In genomic region chr11:15551897-15552851, GRCh38 we compare ENCODE assay signal across 15 cellular contexts.
DNase-seq lines count a peak whose midpoint lies in the region; ATAC-seq and TF ChIP-seq lines count a peak whose summit lies in the region.
"Had no signal": no experiment of that assay in that cellular context is flagged by ENCODE, and none has a peak within 500 bp of the region (broad histone marks: within the 10 kb centered on the region; RNA-seq: fewer than 3 reads in every experiment).

No MANE protein-coding gene starts in this region.

- intact Hi-C loops in CD14-positive monocyte (cut with micrococcal nuclease), result no loop called here

- peak overlapping the region; percentile 32 for H3K4me2 ChIP-seq in neuronal stem cell (ENCODE audit: insufficient read depth, low read length, poor library complexity, severe bottlenecking)
- H3K4me2 ChIP-seq: PC-9 had no signal

- H3K9me3 Mint-ChIP-seq in CD14-positive monocyte, result peaks cover 0 to 2% (median 0%) of the 10 kb centered on the region in 7 donors
- H3K9me3 Mint-ChIP-seq: CD8-positive, alpha-beta T cell had no signal

- no peaks in the 10 kb centered on the region for H3K36me3 Mint-ChIP-seq in CD14-positive monocyte
- H3K36me3 Mint-ChIP-seq: CD8-positive, alpha-beta T cell; IgD-negative memory B cell had no signal

- H3K27me3 Mint-ChIP-seq in CD14-positive monocyte (ENCODE audit: low read depth in 3 of 3), result peaks cover 4 to 5% (median 4%) of the 10 kb centered on the region in 3 donors

- no peak overlapping the region for H3K14ac ChIP-seq in neuronal stem cell (ENCODE audit: low read length)

- H2BK5ac ChIP-seq in neuronal stem cell (ENCODE audit: low read length), result no peak overlapping the region

- no peak overlapping the region for H3K23ac ChIP-seq in neuronal stem cell (ENCODE audit: low read depth, low read length, poor library complexity)

- H3K4ac ChIP-seq in neuronal stem cell (ENCODE audit: low read length), result no peak overlapping the region

- DNase-seq in neuronal stem cell (ENCODE audit: low spot score) (peak; percentile 38), CD14-positive monocyte (ENCODE audit: low spot score) (no peak), NCI-H2107 (lab: John Stamatoyannopoulos, UW) (no peak)
- DNase-seq: BE2C; CD8-positive, alpha-beta T cell; DND-41; NCI-H1417; NCI-H2081; NCI-H69; PC-9 had no signal

- H2BK12ac ChIP-seq in neuronal stem cell (ENCODE audit: low read length), result no peak overlapping the region

- H3K36me3 ChIP-seq in HUES64 (ENCODE audit: insufficient read depth, low read length) (no peaks in the 10 kb centered on the region), ectodermal cell (ENCODE audit: control insufficient read depth, insufficient read depth, low read length) (no peaks in the 10 kb centered on the region), iPS-15b (ENCODE audit: control insufficient read depth, insufficient read depth, low read length) (no peaks in the 10 kb centered on the region), neuronal stem cell (replicated peaks in 1 of 2; ENCODE audit: control insufficient read depth in 2 of 2, insufficient read depth in 2 of 2, low read length in 2 of 2) (no peaks in the 10 kb centered on the region)
- H3K36me3 ChIP-seq: BE2C had no signal

- no peak overlapping the region for H2BK15ac ChIP-seq in neuronal stem cell (ENCODE audit: low read length)

- no peak overlapping the region for H4K91ac ChIP-seq in neuronal stem cell (ENCODE audit: low read depth, low read length, poor library complexity)

- no peak overlapping the region for H2AFZ ChIP-seq in neuronal stem cell (ENCODE audit: low read length)
- H2AFZ ChIP-seq: PC-9 had no signal

- H3K18ac ChIP-seq in neuronal stem cell (ENCODE audit: low read length), result no peak overlapping the region

- TF ChIP-seq CTCF in CD14-positive monocyte (IDR thresholded peaks at IDR 0.05), result no peak

- ATAC-seq in HG02623 (IDR thresholded peaks at IDR 0.05; ENCODE audit: unreplicated experiment), result no peak
- ATAC-seq: CD8-positive, alpha-beta T cell had no signal

- H2AK5ac ChIP-seq in neuronal stem cell (ENCODE audit: low read depth, low read length), result no peak overlapping the region

- H3K27ac Mint-ChIP-seq in CD14-positive monocyte, result no peak overlapping the region
- H3K27ac Mint-ChIP-seq: CD8-positive, alpha-beta T cell; IgD-negative memory B cell had no signal

- H3K4me3 Mint-ChIP-seq in CD14-positive monocyte, result no peak overlapping the region
- H3K4me3 Mint-ChIP-seq: CD8-positive, alpha-beta T cell; IgD-negative memory B cell had no signal

- WGBS in HUES64, result 66% methylated on average over 4 of the region's 4 CpGs
- WGBS in ectodermal cell, 2 experiments, result 55% methylated on average over 4 of the region's 4 CpGs
- WGBS in neuronal stem cell (ENCODE audit: extremely low coverage in 2 of 2, insufficient read length in 2 of 2, insufficient replicate concordance in 1 of 2), 2 donors, result no CpG with 5 or more reads among the region's 4 CpGs

- H3K79me1 ChIP-seq in neuronal stem cell (ENCODE audit: low read depth, low read length), result no peaks in the 10 kb centered on the region

- H3K4me3 ChIP-seq in HUES64 (ENCODE audit: low read length) (peak overlapping the region; percentile 35; the same call in 1 of the 2 replicates), ectodermal cell (ENCODE audit: insufficient read depth, low read depth, low read length) (peak overlapping the region; percentile 16), iPS-15b (ENCODE audit: low read depth, low read length) (peak overlapping the region; percentile 1), neuronal stem cell (ENCODE audit: low read length in 2 of 2) (peak overlapping the region in 1 of 2 donors; percentile 63)
- H3K4me3 ChIP-seq: PC-9 had no signal

- H3K27me3 ChIP-seq in HUES64 (ENCODE audit: insufficient read depth, low read length), result no peaks in the 10 kb centered on the region
- no peaks in the 10 kb centered on the region for H3K27me3 ChIP-seq in ectodermal cell (ENCODE audit: control insufficient read depth, insufficient read depth, low read length, poor library complexity, severe bottlenecking)
- no peaks in the 10 kb centered on the region for H3K27me3 ChIP-seq in iPS-15b (ENCODE audit: control insufficient read depth, insufficient read depth, low read length)
- no peaks in the 10 kb centered on the region for H3K27me3 ChIP-seq in neuronal stem cell (ENCODE audit: control insufficient read depth in 3 of 3, insufficient read depth in 3 of 3, low read depth in 1 of 3, low read length in 3 of 3)
- H3K27me3 ChIP-seq: BE2C had no signal

- H3K9me3 ChIP-seq in HUES64 (ENCODE audit: insufficient read depth, low read depth, low read length) (peaks cover 8% of the 10 kb centered on the region; the same call in 1 of the 2 replicates), ectodermal cell (ENCODE audit: control insufficient read depth, low read length) (no peaks in the 10 kb centered on the region), iPS-15b (ENCODE audit: control insufficient read depth, insufficient read depth, low read length) (no peaks in the 10 kb centered on the region), neuronal stem cell (replicated peaks in 1 of 2; ENCODE audit: control insufficient read depth in 2 of 2, insufficient read depth in 1 of 2, low read depth in 1 of 2, low read length in 2 of 2) (no peaks in the 10 kb centered on the region)
- H3K9me3 ChIP-seq: BE2C had no signal

- no peak overlapping the region for H4K8ac ChIP-seq in neuronal stem cell (ENCODE audit: low read depth, low read length)

- H2BK120ac ChIP-seq in neuronal stem cell (ENCODE audit: low read depth, low read length), result no peak overlapping the region

- no peaks in the 10 kb centered on the region for H3K4me1 Mint-ChIP-seq in CD14-positive monocyte
- H3K4me1 Mint-ChIP-seq: IgD-negative memory B cell had no signal

- H3K4me1 ChIP-seq in HUES64 (ENCODE audit: insufficient read depth, low read length) (peaks cover 63% of the 10 kb centered on the region), ectodermal cell (ENCODE audit: control insufficient read depth, insufficient read depth, low read length) (peaks cover 22% of the 10 kb centered on the region), iPS-15b (ENCODE audit: control insufficient read depth, insufficient read depth, low read length) (peaks cover 16% of the 10 kb centered on the region), neuronal stem cell (ENCODE audit: control insufficient read depth in 2 of 2, insufficient read depth in 1 of 2, low read depth in 1 of 2, low read length in 2 of 2) (peaks cover 0 to 4% of the 10 kb centered on the region in 2 donors)
- H3K4me1 ChIP-seq: BE2C had no signal

- H3K9ac ChIP-seq in HUES64 (ENCODE audit: low read depth, low read length), result peak overlapping the region; percentile 48; the same call in 1 of the 2 replicates
- H3K9ac ChIP-seq in iPS-15b (ENCODE audit: low read depth, low read length), result peak overlapping the region; percentile 3
- H3K9ac ChIP-seq in neuronal stem cell (ENCODE audit: low read depth, low read length, poor library complexity), result no peak overlapping the region

- H3K27ac ChIP-seq in HUES64 (ENCODE audit: low read depth, low read length) (peak overlapping the region; percentile 69), ectodermal cell (ENCODE audit: insufficient read depth, low read depth, low read length, poor library complexity, severe bottlenecking) (no peak overlapping the region), neuronal stem cell (replicated peaks; ENCODE audit: low read length) (peak overlapping the region; percentile 80)
- H3K27ac ChIP-seq: PC-9 had no signal
